ENCODE assay signal across 2 cellular contexts in the genomic region with DNA sequence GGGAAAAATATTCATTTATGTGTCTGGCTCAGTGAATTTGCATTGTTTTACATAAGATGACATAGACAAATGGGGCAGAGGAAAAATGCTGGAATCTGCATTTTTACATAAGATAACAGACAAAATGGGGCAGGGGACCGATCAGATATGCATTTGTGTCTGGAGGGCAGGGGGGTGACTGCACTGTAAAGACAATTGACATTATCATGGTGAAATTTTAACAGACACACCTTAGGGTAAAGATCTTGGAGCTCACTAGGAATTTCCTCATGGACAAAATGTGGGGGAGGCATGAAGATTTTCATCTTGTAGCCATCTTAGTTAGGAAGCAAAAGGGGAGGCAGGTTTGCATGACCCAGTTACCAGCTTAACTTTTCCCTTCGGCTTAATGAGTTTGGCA. TPM values are rescaled to one million over a fixed set of nuclear protein-coding genes. Genes with fewer than 3 reads are reported as not detected.
"Had no signal": no experiment of that assay in that cellular context is flagged by ENCODE, and none has a peak within 500 bp of the region (broad histone marks: within the 10 kb centered on the region; RNA-seq: fewer than 3 reads in every experiment).

No MANE protein-coding gene starts in this region.

RNA-seq across cellular contexts. Expression of a gene that starts 51.4 kb away (rescaled TPM):
- total RNA-seq: activated CD4-positive, alpha-beta memory T cell treated with anti-CD3 and anti-CD28 coated beads for 36 hours; WTC11 had no signal
